8 cellular contexts compared by ENCODE assay signal in genomic region chrX:147912093-147912801, GRCh38. TPM values are rescaled to one million over a fixed set of nuclear protein-coding genes. Genes with fewer than 3 reads are reported as not detected.
DNase-seq lines count a peak whose midpoint lies in the region; ATAC-seq and TF ChIP-seq lines count a peak whose summit lies in the region.

No MANE protein-coding gene starts in this region.

- DNase-seq in DMS53 treated with DMSO at 0.1 percent for 48 hours (lab: John Stamatoyannopoulos, UW; ENCODE audit: unreplicated experiment) (peak; percentile 11), SJSA1 (ENCODE audit: low read depth in 1 of 2, low spot score in 2 of 2) (peak; percentile 38 to 60), astrocyte of the cerebellum (ENCODE audit: low read depth) (no peak), hepatic stellate cell (ENCODE audit: low spot score) (peak; percentile 29), putamen (ENCODE audit: low spot score) (peak; percentile 30), NCI-H1694 treated with DMSO at 0.1 percent for 48 hours (lab: John Stamatoyannopoulos, UW) (no peak)

- no peaks in the 10 kb centered on the region for H3K27me3 ChIP-seq in SJSA1 (replicated peaks)

- H3K36me3 ChIP-seq in SJSA1 = peaks cover 5% of the 10 kb centered on the region; the same call in 1 of the 2 replicates

- in situ Hi-C loops in astrocyte of the cerebellum (cut with HindIII; ENCODE audit: low sequenced_read_pairs) = no loop called here

- TF ChIP-seq CTCF in astrocyte of the cerebellum (IDR thresholded peaks at IDR 0.05; ENCODE audit: low read depth, low read length, missing control alignments) = no peak

- H3K27ac ChIP-seq in SJSA1 = peak overlapping the region; percentile 75

- H3K9me3 ChIP-seq in SJSA1 (replicated peaks) = no peaks in the 10 kb centered on the region

- H3K4me3 ChIP-seq in SJSA1 (peak overlapping the region; percentile 76), astrocyte of the cerebellum (ENCODE audit: low read depth, low read length) (peak overlapping the region; percentile 76)

- ATAC-seq in GM19455 (IDR thresholded peaks at IDR 0.05; ENCODE audit: unreplicated experiment) (peak; percentile 49), HG03520 (IDR thresholded peaks at IDR 0.05; ENCODE audit: unreplicated experiment) (peak; percentile 28)

- H3K4me1 ChIP-seq in SJSA1 (replicated peaks) = peaks cover 9% of the 10 kb centered on the region

RNA-seq across cellular contexts. Expression of gene FMR1, which starts 0.5 kb away (rescaled TPM):
- 23.4 and 36.0 TPM in 2 replicates for total RNA-seq in SJSA1 (2014; rRNA removed; shearing (Covaris generic))

Comparison
In these comparisons a context has a peak if more than half of its experiments do, and no peak if none do; other contexts are left out.
1. DNase-seq: peak in DMS53 treated with DMSO at 0.1 percent for 48 hours (single experiment), SJSA1 (2 of 2), hepatic stellate cell (single experiment) and putamen (single experiment); none in astrocyte of the cerebellum (single experiment) and NCI-H1694 treated with DMSO at 0.1 percent for 48 hours (single experiment).